Comparison of ENCODE assay signal across 1 cellular context in the genomic region with DNA sequence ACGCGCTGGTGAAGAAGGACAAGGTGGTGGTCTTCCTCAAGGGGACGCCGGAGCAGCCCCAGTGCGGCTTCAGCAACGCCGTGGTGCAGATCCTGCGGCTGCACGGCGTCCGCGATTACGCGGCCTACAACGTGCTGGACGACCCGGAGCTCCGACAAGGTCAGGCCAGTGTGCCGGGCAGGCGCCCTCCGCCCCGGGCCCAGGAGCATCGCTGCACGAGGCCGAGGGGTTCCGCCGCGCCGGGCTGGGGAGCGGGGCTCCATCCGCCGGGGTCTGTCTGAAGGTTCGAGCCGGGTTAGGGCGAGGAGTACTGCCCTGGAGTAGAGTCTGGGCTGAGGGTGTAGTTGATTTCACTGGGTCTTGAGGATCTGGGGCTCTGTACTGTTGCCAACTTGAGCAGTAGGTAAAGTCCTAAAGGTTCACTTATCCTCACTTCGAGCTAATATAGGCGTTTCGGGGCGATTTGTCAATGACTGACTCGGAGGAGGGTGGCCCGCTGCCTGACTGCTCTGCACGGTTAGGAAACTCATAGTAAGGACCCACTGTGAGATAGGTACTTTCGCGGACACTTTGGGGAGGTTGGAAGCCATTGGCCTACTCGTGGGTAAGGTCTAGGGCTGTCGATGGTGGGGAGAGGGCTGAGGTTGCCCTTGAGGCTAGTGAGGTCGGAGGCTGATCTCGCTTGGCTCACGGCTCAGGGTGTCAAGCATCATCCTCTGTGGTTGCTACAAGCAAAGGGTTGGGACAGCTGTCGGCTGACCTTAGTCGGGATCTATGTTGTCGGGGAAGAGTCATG.
TF ChIP-seq lines count a peak whose summit lies in the region.

No MANE protein-coding gene starts in this region.

TF ChIP-seq in liver, 16 proteins besides CTCF, POLR2A, EP300 and RAD21 (continued from another document):
- TF ChIP-seq REST (IDR thresholded peaks at IDR 0.05) (no peak), NR2F2 (IDR thresholded peaks at IDR 0.05) (no peak), FOXA2 (IDR thresholded peaks at IDR 0.05) (no peak), TAF1 (conservative IDR thresholded peaks at IDR 0.05) (no peak), YY1 (IDR thresholded peaks at IDR 0.05) (no peak), HNF4A (conservative IDR thresholded peaks at IDR 0.05) (no peak), EGR1 (IDR thresholded peaks at IDR 0.05; ENCODE audit: low read depth in 2 of 2) (no peak), FOXA1 (IDR thresholded peaks at IDR 0.05) (no peak), JUND (IDR thresholded peaks at IDR 0.05) (no peak)
